ENCODE assay signal across 3 cellular contexts in genomic region chr1:196639291-196639690, GRCh38. TPM values are rescaled to one million over a fixed set of nuclear protein-coding genes. Genes with fewer than 3 reads are reported as not detected.
"Had no signal": no experiment of that assay in that cellular context is flagged by ENCODE, and none has a peak within 500 bp of the region (broad histone marks: within the 10 kb centered on the region; RNA-seq: fewer than 3 reads in every experiment).

No MANE protein-coding gene starts in this region.

RNA-seq across cellular contexts. Expression of gene CFH, which starts 12.6 kb away (rescaled TPM):
- total RNA-seq: OCI-LY7 had no signal

RNA-seq across cellular contexts. Expression of gene KCNT2, which starts 31.1 kb away (rescaled TPM):
- total RNA-seq: OCI-LY7, RPMI7951, SK-MEL-5 had no signal
